In genomic region chr20:15643713-15644112, GRCh38 we compare ENCODE assay signal across 10 cellular contexts.
DNase-seq lines count a peak whose midpoint lies in the region; ATAC-seq and TF ChIP-seq lines count a peak whose summit lies in the region.
"Had no signal": no experiment of that assay in that cellular context is flagged by ENCODE, and none has a peak within 500 bp of the region (broad histone marks: within the 10 kb centered on the region; RNA-seq: fewer than 3 reads in every experiment).

No MANE protein-coding gene starts in this region.

- DNase-seq in AG09319 (ENCODE audit: extremely low read depth, low read depth) (no peak), H7 (peak; percentile 23), SK-MEL-5 (ENCODE audit: low read depth, low spot score) (peak; percentile 63), glutamatergic neuron (no peak), Right ventricle myocardium inferior (ENCODE audit: missing footprints) (no peak), GM20000 (ENCODE audit: low spot score) (no peak), germinal center (ENCODE audit: low spot score) (no peak)
- DNase-seq: activated T-cell treated with anti-CD3 and anti-CD28 coated beads, Interleukin-2, amount 50 U/mL, for 72 hours; CD8-positive, alpha-beta memory T cell had no signal

- no peaks in the 10 kb centered on the region for H3K27me3 ChIP-seq in H7 (ENCODE audit: control insufficient read depth, insufficient read depth, low read length)

- H3K27ac Mint-ChIP-seq in glutamatergic neuron (ENCODE audit: unreplicated experiment), result no peak overlapping the region
- H3K27ac Mint-ChIP-seq: activated T-cell treated with anti-CD3 and anti-CD28 coated beads, Interleukin-2, amount 50 U/mL, for 72 hours; CD8-positive, alpha-beta memory T cell had no signal

- ATAC-seq in Right ventricle myocardium inferior, result no peak
- no peak for ATAC-seq in HG02973 (IDR thresholded peaks at IDR 0.05; ENCODE audit: unreplicated experiment)
- ATAC-seq: activated T-cell treated with anti-CD3 and anti-CD28 coated beads, Interleukin-2, amount 50 U/mL, for 72 hours had no signal

- no peaks in the 10 kb centered on the region for H3K36me3 ChIP-seq in H7 (replicated peaks; ENCODE audit: control insufficient read depth, insufficient read depth, low read length)

- no peaks in the 10 kb centered on the region for H3K36me3 Mint-ChIP-seq in glutamatergic neuron (ENCODE audit: unreplicated experiment)
- H3K36me3 Mint-ChIP-seq: CD8-positive, alpha-beta memory T cell had no signal

- H3K27me3 Mint-ChIP-seq in glutamatergic neuron (ENCODE audit: unreplicated experiment), result no peaks in the 10 kb centered on the region
- H3K27me3 Mint-ChIP-seq: CD8-positive, alpha-beta memory T cell had no signal

- H3K4me3 ChIP-seq in H7 (ENCODE audit: insufficient read depth, low read depth, low read length), result no peak overlapping the region

- TF ChIP-seq CTCF in AG09319 (IDR thresholded peaks at IDR 0.05; ENCODE audit: low read depth, low read length), result peak; percentile 38
- TF ChIP-seq CTCF in glutamatergic neuron (IDR thresholded peaks at IDR 0.05; ENCODE audit: partially characterized antibody, unreplicated experiment), result peak; percentile 53
- no peak for TF ChIP-seq CTCF in GM20000 (IDR thresholded peaks at IDR 0.05; ENCODE audit: extremely low read depth, missing control alignments)

- intact Hi-C loops in Right ventricle myocardium inferior (cut with DNase I), result no loop called here

- no peak overlapping the region for H3K4me3 Mint-ChIP-seq in glutamatergic neuron (ENCODE audit: unreplicated experiment)
- H3K4me3 Mint-ChIP-seq: activated T-cell treated with anti-CD3 and anti-CD28 coated beads, Interleukin-2, amount 50 U/mL, for 72 hours; CD8-positive, alpha-beta memory T cell had no signal

- in situ Hi-C loops in SK-MEL-5 (cut with HindIII; ENCODE audit: low pct_unique_long_range_greater_than_20kb, low sequenced_read_pairs), result no loop called here

- no peaks in the 10 kb centered on the region for H3K9me3 Mint-ChIP-seq in glutamatergic neuron (ENCODE audit: unreplicated experiment)

- H3K4me1 Mint-ChIP-seq in glutamatergic neuron (ENCODE audit: low read depth, unreplicated experiment), result no peaks in the 10 kb centered on the region
- H3K4me1 Mint-ChIP-seq: CD8-positive, alpha-beta memory T cell had no signal

Comparison
In these comparisons a context has a peak if more than half of its experiments do, and no peak if none do; other contexts are left out.
1. DNase-seq: peak in H7 (single experiment) and SK-MEL-5 (single experiment); none in AG09319 (single experiment), glutamatergic neuron (single experiment), Right ventricle myocardium inferior (single experiment), GM20000 (single experiment) and germinal center (single experiment).